ENCODE assay signal across 12 cellular contexts in genomic region chr10:30420266-30420665, GRCh38. TPM values are rescaled to one million over a fixed set of nuclear protein-coding genes. Genes with fewer than 3 reads are reported as not detected.
DNase-seq lines count a peak whose midpoint lies in the region; ATAC-seq and TF ChIP-seq lines count a peak whose summit lies in the region.
"Had no signal": no experiment of that assay in that cellular context is flagged by ENCODE, and none has a peak within 500 bp of the region (broad histone marks: within the 10 kb centered on the region; RNA-seq: fewer than 3 reads in every experiment).

No MANE protein-coding gene starts in this region.

- H3K4me2 ChIP-seq in GM23248 (ENCODE audit: unreplicated experiment): no peak overlapping the region

- H3K4me3 ChIP-seq in GM23248: no peak overlapping the region
- H3K4me3 ChIP-seq: upper lobe of left lung had no signal

- H3K9me3 Mint-ChIP-seq in osteocyte (ENCODE audit: unreplicated experiment): no peaks in the 10 kb centered on the region

- H3K9me2 ChIP-seq in GM23248 (ENCODE audit: insufficient read depth): no peaks in the 10 kb centered on the region

- H3K9me3 ChIP-seq in GM23248 (ENCODE audit: low read depth): no peaks in the 10 kb centered on the region
- H3K9me3 ChIP-seq: upper lobe of left lung had no signal

- DNase-seq in osteocyte (ENCODE audit: extremely low spot score, unreplicated experiment) (peak; percentile 23), C1 segment of cervical spinal cord (lab: John Stamatoyannopoulos, UW) (no peak), A172 (ENCODE audit: low spot score) (no peak), GM23248 (no peak)
- DNase-seq in effector CD8-positive, alpha-beta T cell (lab: John Stamatoyannopoulos, UW): no peak
- DNase-seq: activated CD8-positive, alpha-beta memory T cell treated with anti-CD3 and anti-CD28 coated beads, Interleukin-2, amount 50 U/mL, for 48 hours; mammary epithelial cell; NCI-H1694 treated with DMSO at 0.1 percent for 48 hours; upper lobe of left lung had no signal

- H3K36me3 ChIP-seq in GM23248 (ENCODE audit: low read depth): no peaks in the 10 kb centered on the region
- H3K36me3 ChIP-seq: upper lobe of left lung had no signal

- no peak overlapping the region for H2AFZ ChIP-seq in GM23248

- no peaks in the 10 kb centered on the region for H3K27me3 Mint-ChIP-seq in osteocyte (ENCODE audit: unreplicated experiment)

- WGBS in GM23248 (ENCODE audit: low coverage in 1 of 2, low lambda C conversion rate in 2 of 2, missing lambda C conversion rate in 2 of 2), 2 experiments: 97 to 100% methylated on average over 2 of the region's 2 CpGs

- no peaks in the 10 kb centered on the region for H3K27me3 ChIP-seq in GM23248 (replicated peaks; ENCODE audit: insufficient read depth)
- H3K27me3 ChIP-seq: upper lobe of left lung had no signal

- no peaks in the 10 kb centered on the region for H3K36me3 Mint-ChIP-seq in osteocyte (ENCODE audit: unreplicated experiment)

- no peak overlapping the region for H3K9ac ChIP-seq in GM23248

- no peak overlapping the region for H3K4me3 Mint-ChIP-seq in osteocyte (ENCODE audit: unreplicated experiment)

- peaks cover 4% of the 10 kb centered on the region; the same call in 1 of the 2 replicates for H3F3A ChIP-seq in GM23248 (ENCODE audit: insufficient read depth)

- ATAC-seq in GM18909 (IDR thresholded peaks at IDR 0.05; ENCODE audit: poor library complexity, unreplicated experiment): peak; percentile 56
- ATAC-seq in GM21786 (IDR thresholded peaks at IDR 0.05; ENCODE audit: unreplicated experiment): peak; percentile 60
- ATAC-seq in HG03196 (IDR thresholded peaks at IDR 0.05; ENCODE audit: unreplicated experiment): peak; percentile 49

- H4K20me1 ChIP-seq in GM23248 (ENCODE audit: insufficient read depth): no peaks in the 10 kb centered on the region

- TF ChIP-seq CTCF in osteocyte (IDR thresholded peaks at IDR 0.05): no peak

- peaks cover 15% of the 10 kb centered on the region for H3K4me1 Mint-ChIP-seq in osteocyte (ENCODE audit: unreplicated experiment)

- in situ Hi-C loops in GM23248 (cut with MboI): no loop called here

- H3K27ac Mint-ChIP-seq in osteocyte (ENCODE audit: unreplicated experiment): no peak overlapping the region

- H3K27ac ChIP-seq in GM23248: no peak overlapping the region
- H3K27ac ChIP-seq: upper lobe of left lung had no signal

- H3K79me2 ChIP-seq in GM23248 (ENCODE audit: insufficient read depth): no peaks in the 10 kb centered on the region

- peaks cover 14% of the 10 kb centered on the region for H3K4me1 ChIP-seq in GM23248 (ENCODE audit: insufficient read depth)

RNA-seq across cellular contexts. Expression of gene MAP3K8, which starts 13.7 kb away (rescaled TPM):
- 11.5 and 13.7 TPM in 2 replicates for total RNA-seq in osteocyte
- 12.4 and 14.9 TPM in 2 replicates for total RNA-seq in A172 (2014; rRNA removed; shearing (Covaris generic))
- total RNA-seq in GM23248 (2014; rRNA removed; shearing (Covaris generic)): 3.7 and 8.5 TPM in 2 replicates
- polyA plus RNA-seq in GM23248 (2016; fragmentation: Nextera tagmentation; extraction: Ambion mirVana): 4.8 and 4.9 TPM in 2 replicates
